Comparison of ENCODE assay signal across 23 cellular contexts in the genomic region with DNA sequence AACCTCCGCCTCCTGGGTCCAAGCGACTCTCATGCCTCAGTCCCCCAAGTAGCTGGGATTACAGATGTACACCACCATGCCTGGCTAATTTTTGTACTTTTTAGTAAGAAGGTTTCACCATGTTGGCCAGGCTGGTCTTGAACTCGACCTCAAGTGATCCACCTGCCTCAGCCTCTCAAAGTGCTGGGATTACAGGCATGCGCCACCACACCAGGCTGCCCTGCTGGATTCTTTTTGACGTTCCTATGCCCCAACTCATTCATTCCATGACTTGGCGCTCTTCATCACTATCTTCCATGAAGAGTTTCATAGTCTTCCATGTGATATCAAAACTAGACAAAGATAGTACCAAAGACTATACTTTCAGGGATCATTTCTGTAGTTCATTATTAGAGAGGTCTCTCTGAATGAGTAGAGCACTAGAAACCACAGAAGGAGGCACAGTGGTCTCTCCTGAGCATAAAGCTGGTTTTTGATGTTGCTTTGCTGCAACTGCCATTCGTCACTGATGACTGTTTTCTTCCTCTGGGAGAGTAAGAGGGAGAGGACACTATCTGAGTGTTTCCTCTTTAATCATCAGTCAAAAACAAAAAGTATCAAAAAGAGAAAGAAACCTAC. TPM values are rescaled to one million over a fixed set of nuclear protein-coding genes. Genes with fewer than 3 reads are reported as not detected.
DNase-seq lines count a peak whose midpoint lies in the region; ATAC-seq, FAIRE-seq and TF ChIP-seq lines count a peak whose summit lies in the region.
"Had no signal": no experiment of that assay in that cellular context is flagged by ENCODE, and none has a peak within 500 bp of the region (broad histone marks: within the 10 kb centered on the region; RNA-seq: fewer than 3 reads in every experiment).

No MANE protein-coding gene starts in this region.

- no peak for TF ChIP-seq POLR2A in uterus (IDR thresholded peaks at IDR 0.05)

- DNase-seq in activated T-cell treated with anti-CD3 and anti-CD28 coated beads for 24 hours (ENCODE audit: low read depth), result peak; percentile 28
- DNase-seq in activated T-cell treated with anti-CD3 and anti-CD28 coated beads for 4 hours, result no peak
- no peak for DNase-seq in GM18507 (ENCODE audit: extremely low spot score, insufficient read length, low read depth)
- DNase-seq in stimulated activated CD8-positive, alpha-beta memory T cell treated with anti-CD3 and anti-CD28 coated beads, Interleukin-15, amount 100 ng/mL, for 48 hours (ENCODE audit: low read depth in 2 of 2), result peak; percentile 29 to 46
- no peak for DNase-seq in uterus
- DNase-seq in putamen (ENCODE audit: low spot score), result no peak
- DNase-seq in RKO (ENCODE audit: low spot score), result no peak
- DNase-seq: activated CD4-positive, alpha-beta T cell treated with anti-CD3 and anti-CD28 coated beads for 4 hours; activated naive CD8-positive, alpha-beta T cell treated with anti-CD3 and anti-CD28 coated beads, Interleukin-2, amount 10 ng/mL, durations not matched to agents 7 days and 5 days; brain microvascular endothelial cell; CD4-positive, alpha-beta T cell; GF-D8; heart right ventricle; immature natural killer cell; left ventricle myocardium superior; NCI-H1105 treated with DMSO at 0.1 percent for 48 hours; NCI-H524 treated with DMSO at 0.1 percent for 48 hours; small intestine; substantia nigra had no signal

- TF ChIP-seq CTCF in uterus (IDR thresholded peaks at IDR 0.05), result no peak

- H3K27ac Mint-ChIP-seq in activated T-helper 17 cell treated with anti-CD3 and anti-CD28 coated beads, Interleukin-2, amount 50 U/mL, for 72 hours, result peak overlapping the region; percentile 99
- H3K27ac Mint-ChIP-seq: activated naive CD8-positive, alpha-beta T cell treated with anti-CD3 and anti-CD28 coated beads, Interleukin-2, amount 10 ng/mL, durations not matched to agents 7 days and 5 days; CD4-positive, alpha-beta T cell; immature natural killer cell had no signal

- intact Hi-C loops in uterus (cut with DNase I; ENCODE audit: low total_unique reads), result no loop called here

- peaks cover 28% of the 10 kb centered on the region for H3K36me3 Mint-ChIP-seq in activated T-helper 17 cell treated with anti-CD3 and anti-CD28 coated beads, Interleukin-2, amount 50 U/mL, for 72 hours (ENCODE audit: low read depth)

- peak overlapping the region; percentile 70 for H3K4me3 Mint-ChIP-seq in activated T-helper 17 cell treated with anti-CD3 and anti-CD28 coated beads, Interleukin-2, amount 50 U/mL, for 72 hours
- H3K4me3 Mint-ChIP-seq: activated naive CD8-positive, alpha-beta T cell treated with anti-CD3 and anti-CD28 coated beads, Interleukin-2, amount 10 ng/mL, durations not matched to agents 7 days and 5 days; CD4-positive, alpha-beta T cell; immature natural killer cell had no signal

- peaks cover 12% of the 10 kb centered on the region for H3K9me3 Mint-ChIP-seq in activated T-helper 17 cell treated with anti-CD3 and anti-CD28 coated beads, Interleukin-2, amount 50 U/mL, for 72 hours
- H3K9me3 Mint-ChIP-seq: CD4-positive, alpha-beta T cell; immature natural killer cell had no signal

- ATAC-seq in activated T-helper 17 cell treated with anti-CD3 and anti-CD28 coated beads, Interleukin-2, amount 50 U/mL, for 72 hours (replicated peaks), result peak; percentile 95
- ATAC-seq: HCT116, heart right ventricle, left ventricle myocardium superior had no signal

- H3K4me3 ChIP-seq in uterus, result no peak overlapping the region
- H3K4me3 ChIP-seq: coronary artery, heart right ventricle had no signal

- H3K4me1 Mint-ChIP-seq in activated T-helper 17 cell treated with anti-CD3 and anti-CD28 coated beads, Interleukin-2, amount 50 U/mL, for 72 hours, result peaks cover 19% of the 10 kb centered on the region

- no peaks in the 10 kb centered on the region for H3K4me1 ChIP-seq in uterus

- no peaks in the 10 kb centered on the region for H3K36me3 ChIP-seq in uterus
- H3K36me3 ChIP-seq: brain microvascular endothelial cell, neutrophil had no signal

- peak; percentile 36 for FAIRE-seq in GM18507 (lab: Jason Lieb, UNC)

- H3K27me3 Mint-ChIP-seq in activated T-helper 17 cell treated with anti-CD3 and anti-CD28 coated beads, Interleukin-2, amount 50 U/mL, for 72 hours, result no peaks in the 10 kb centered on the region
- H3K27me3 Mint-ChIP-seq: CD4-positive, alpha-beta T cell had no signal

- H3K9me3 ChIP-seq in uterus, result peaks cover 0 to 10% of the 10 kb centered on the region in 2 donors
- H3K9me3 ChIP-seq: neutrophil had no signal

- no peaks in the 10 kb centered on the region for H3K27me3 ChIP-seq in uterus
- H3K27me3 ChIP-seq: brain microvascular endothelial cell, heart right ventricle, neutrophil had no signal

- H3K27ac ChIP-seq in uterus, result no peak overlapping the region
- H3K27ac ChIP-seq: brain microvascular endothelial cell, coronary artery, heart right ventricle, neutrophil had no signal

RNA-seq across cellular contexts. Expression of a gene that starts 23.5 kb away (rescaled TPM):
- 1 to 10 TPM; 3.0 to 3.3 TPM for total RNA-seq in activated T-helper 17 cell treated with anti-CD3 and anti-CD28 coated beads, Interleukin-2, amount 50 U/mL, for 72 hours
- total RNA-seq in uterus, result 10 to 100 TPM in 2 of 4 donors, 1 to 10 TPM in 2; 5.6 to 25.2 (median 17.3) TPM

Comparison
In these comparisons a context has a peak if more than half of its experiments do, and no peak if none do; other contexts are left out.
1. DNase-seq: peak in activated T-cell treated with anti-CD3 and anti-CD28 coated beads for 24 hours (single experiment) and stimulated activated CD8-positive, alpha-beta memory T cell treated with anti-CD3 and anti-CD28 coated beads, Interleukin-15, amount 100 ng/mL, for 48 hours (2 of 2); none in activated T-cell treated with anti-CD3 and anti-CD28 coated beads for 4 hours (single experiment), GM18507 (single experiment), uterus (0 of 2), putamen (single experiment) and RKO (single experiment).